ENCODE assay signal across 1 cellular context in genomic region chr2:206204710-206205109, GRCh38.
TF ChIP-seq lines count a peak whose summit lies in the region.

No MANE protein-coding gene starts in this region.

TF ChIP-seq in HepG2, 621 proteins besides CTCF, POLR2A, EP300 and RAD21:
- TF ChIP-seq TERF1 (CRISPR knock-in tag; IDR thresholded peaks at IDR 0.05) (no peak), TOPORS (CRISPR knock-in tag; IDR thresholded peaks at IDR 0.05) (no peak), TOE1 (CRISPR knock-in tag; IDR thresholded peaks at IDR 0.05) (no peak), RFXAP (CRISPR knock-in tag; IDR thresholded peaks at IDR 0.05; ENCODE audit: borderline replicate concordance) (no peak), ZNF878 (CRISPR knock-in tag; IDR thresholded peaks at IDR 0.05) (no peak), HNRNPK (IDR thresholded peaks at IDR 0.05; ENCODE audit: low read depth, low read length, poor library complexity, severe bottlenecking) (no peak), CREB3 (CRISPR knock-in tag; IDR thresholded peaks at IDR 0.05) (no peak), CBFB (CRISPR knock-in tag; IDR thresholded peaks at IDR 0.05) (no peak), ATF1 (CRISPR knock-in tag; IDR thresholded peaks at IDR 0.05) (no peak), WIZ (CRISPR knock-in tag; IDR thresholded peaks at IDR 0.05) (no peak), ZNF549 (CRISPR knock-in tag; IDR thresholded peaks at IDR 0.05) (no peak), ZNF567 (CRISPR knock-in tag; IDR thresholded peaks at IDR 0.05; ENCODE audit: borderline replicate concordance) (no peak), ZNF256 (CRISPR knock-in tag; conservative IDR thresholded peaks at IDR 0.05) (no peak), CSRNP1 (CRISPR knock-in tag; IDR thresholded peaks at IDR 0.05) (no peak)
